Comparison of ENCODE assay signal across 19 cellular contexts in genomic region chr6:130720076-130720475, GRCh38.
"Had no signal": no experiment of that assay in that cellular context is flagged by ENCODE, and none has a peak within 500 bp of the region (broad histone marks: within the 10 kb centered on the region; RNA-seq: fewer than 3 reads in every experiment).

No MANE protein-coding gene starts in this region.

- H3K36me3 ChIP-seq: cardiac muscle cell, esophagus squamous epithelium, left lung, prostate gland, right atrium auricular region, thoracic aorta, upper lobe of right lung had no signal

- H3K4me1 ChIP-seq: esophagus squamous epithelium, left lung, prostate gland, right atrium auricular region, upper lobe of right lung had no signal

- H3K4me3 Mint-ChIP-seq: activated naive CD4-positive, alpha-beta T cell treated with anti-CD3 and anti-CD28 coated beads, Interleukin-2, amount 50 U/mL, for 24 hours; T-helper 1 cell treated with Interleukin-12 subunit alpha and Interleukin-12 subunit beta and Interleukin-4 antibody, amounts not matched to agents 30 μg/mL and 1 μg/mL, for 36 hours had no signal

- ATAC-seq: left lung, upper lobe of right lung had no signal

- H3K4me3 ChIP-seq: cardiac muscle cell, esophagus squamous epithelium, left lung, prostate gland, right atrium auricular region, thoracic aorta, upper lobe of right lung had no signal

- H3K27me3 ChIP-seq: cardiac muscle cell, esophagus squamous epithelium, left lung, right atrium auricular region, upper lobe of right lung had no signal

- H3K36me3 Mint-ChIP-seq: activated naive CD4-positive, alpha-beta T cell treated with anti-CD3 and anti-CD28 coated beads, Interleukin-2, amount 50 U/mL, for 24 hours had no signal

- H3K27ac ChIP-seq: cardiac muscle cell, esophagus squamous epithelium, left lung, prostate gland, right atrium auricular region, thoracic aorta, upper lobe of right lung, VCaP had no signal

- H3K27ac Mint-ChIP-seq: activated naive CD4-positive, alpha-beta T cell treated with anti-CD3 and anti-CD28 coated beads, Interleukin-2, amount 50 U/mL, for 24 hours; T-helper 1 cell treated with Interleukin-12 subunit alpha and Interleukin-12 subunit beta and Interleukin-4 antibody, amounts not matched to agents 30 μg/mL and 1 μg/mL, for 36 hours had no signal

- H3K9me3 ChIP-seq: esophagus squamous epithelium, left lung, prostate gland, right atrium auricular region, thoracic aorta, upper lobe of right lung had no signal

- H3K27me3 Mint-ChIP-seq: activated naive CD4-positive, alpha-beta T cell treated with anti-CD3 and anti-CD28 coated beads, Interleukin-2, amount 50 U/mL, for 24 hours had no signal

- DNase-seq: activated CD4-positive, alpha-beta T cell treated with anti-CD3 and anti-CD28 coated beads, Interleukin-2, amount 50 U/mL, for 4 hours; activated CD4-positive, CD25-positive, alpha-beta regulatory T cell treated with anti-CD3 and anti-CD28 coated beads, Interleukin-2, amount 50 U/mL, for 72 hours; activated gamma-delta T cell; activated T-cell treated with anti-CD3 and anti-CD28 coated beads, Interleukin-2, amount 50 U/mL, for 48 hours; dermis blood vessel endothelial cell; effector memory CD4-positive, alpha-beta T cell; esophagus squamous epithelium; foreskin melanocyte; hypothalamus; left lung; stimulated activated CD4-positive, alpha-beta T cell treated with anti-CD3 and anti-CD28 coated beads, Interleukin-2, amount 100 ng/mL, for 24 hours; upper lobe of right lung had no signal
